Comparison of ENCODE assay signal across 23 cellular contexts in the genomic region with DNA sequence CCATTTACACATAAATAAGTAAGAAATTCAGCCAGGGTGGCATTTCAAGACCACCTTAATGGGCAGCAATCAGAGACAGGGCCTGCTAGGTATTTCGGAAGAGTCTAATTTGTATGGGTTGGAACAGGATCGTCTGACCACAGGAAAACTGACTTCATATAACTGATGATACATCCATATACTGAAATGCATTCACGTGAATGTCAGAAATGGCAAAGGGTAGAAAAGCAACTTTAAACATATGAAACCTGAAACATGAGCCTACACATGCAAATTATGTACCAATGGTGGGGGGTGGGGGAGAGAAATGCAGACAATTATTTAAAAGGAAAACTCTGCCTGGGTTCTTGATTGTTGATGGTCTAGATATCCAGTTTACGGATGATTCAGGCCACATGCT.
DNase-seq lines count a peak whose midpoint lies in the region; ATAC-seq, FAIRE-seq and TF ChIP-seq lines count a peak whose summit lies in the region.
"Had no signal": no experiment of that assay in that cellular context is flagged by ENCODE, and none has a peak within 500 bp of the region (broad histone marks: within the 10 kb centered on the region; RNA-seq: fewer than 3 reads in every experiment).

No MANE protein-coding gene starts in this region.

- no peaks in the 10 kb centered on the region for H3K9me3 ChIP-seq in HepG2 (ENCODE audit: low read length)
- H3K9me3 ChIP-seq in right lobe of liver: no peaks in the 10 kb centered on the region
- no peaks in the 10 kb centered on the region for H3K9me3 ChIP-seq in gastroesophageal sphincter
- H3K9me3 ChIP-seq: HAP-1, heart left ventricle, thoracic aorta had no signal

- H3K4me1 ChIP-seq in HepG2 (ENCODE audit: insufficient read depth, low read length) (no peaks in the 10 kb centered on the region), right lobe of liver (peaks cover 0 to 2% (median 0%) of the 10 kb centered on the region in 4 donors), gastroesophageal sphincter (peaks cover 14 to 92% (median 29%) of the 10 kb centered on the region in 3 donors)
- H3K4me1 ChIP-seq: HAP-1, parathyroid adenoma had no signal

- H4K20me1 ChIP-seq in HepG2 (ENCODE audit: insufficient read depth, low read length): no peaks in the 10 kb centered on the region

- H3K4me2 ChIP-seq in HepG2 (ENCODE audit: low read depth, low read length): no peak overlapping the region

- TF ChIP-seq POLR2A in HepG2 (IDR thresholded peaks at IDR 0.05; ENCODE audit: insufficient read depth in 1 of 2, low read depth in 2 of 2, low read length in 2 of 2) (no peak), right lobe of liver (IDR thresholded peaks at IDR 0.05) (no peak), gastroesophageal sphincter (IDR thresholded peaks at IDR 0.05) (no peak)

- CTCF ChIA-PET in HepG2 (lab: Yijun Ruan, JAX; ENCODE audit: low intra/inter-chr PET ratio, low total read pairs): no interaction called here
- CTCF ChIA-PET in T-cell (lab: Charles Lee): interaction anchor here in 1 of 2 donors (0.6 kb wide), 1 partner anchor 34 kb away, joined by 3 read pairs; no protein-coding TSS in a partner anchor

- FAIRE-seq in HepG2 (lab: Jason Lieb, UNC): no peak

- H2AFZ ChIP-seq in HepG2 (ENCODE audit: low read length): no peak overlapping the region
- H2AFZ ChIP-seq: parathyroid adenoma had no signal

- peak overlapping the region; percentile 37 to 46 for H3K27ac Mint-ChIP-seq in T-cell
- H3K27ac Mint-ChIP-seq in stimulated activated naive B cell treated with anti-CD40 and anti-IgM and Interleukin-4, amounts not matched to agents 10 μg/mL and 1 μg/mL and 100 μg/mL, for 72 hours: peak overlapping the region; percentile 25
- H3K27ac Mint-ChIP-seq: activated T-helper 1 cell treated with anti-CD3 and anti-CD28 coated beads, Interleukin-12 subunit alpha, Interleukin-12 subunit beta, Interleukin-2, Interleukin-4 antibody, amounts not matched to agents 30 ng/mL and 10 ng/mL and 1 ng/mL, durations not matched to agents 14 hours and 24 hours and 36 hours; dendritic cell treated with granulocyte-macrophage colony-stimulating factor and Interleukin-4, amounts not matched to agents 40 ng/mL and 50 ng/mL, for 4 days had no signal

- intact Hi-C loops in HepG2 (cut with micrococcal nuclease; ENCODE audit: unreplicated experiment) (no loop called here), right lobe of liver (cut with DNase I) (loop anchor here in 1 of 2 donors (10.0 kb wide), 1 partner anchor 63 kb away; no protein-coding TSS in a partner anchor)

- no TSS peak for BruUV-seq in HepG2 (replicated peaks; lab: Mats Ljungman, UMichigan)

- H3K4me3 ChIP-seq in HepG2 (replicated peaks in 1 of 3; ENCODE audit: insufficient read depth in 1 of 3, low read depth in 2 of 3, low read length in 3 of 3) (no peak overlapping the region), right lobe of liver (no peak overlapping the region), gastroesophageal sphincter (no peak overlapping the region)
- H3K4me3 ChIP-seq: HAP-1, heart left ventricle, SK-N-MC, thoracic aorta had no signal

- TF ChIP-seq EP300 in HepG2 (IDR thresholded peaks at IDR 0.05; ENCODE audit: low read depth in 2 of 2, low read length in 2 of 2) (no peak), HepG2 (CRISPR knock-in tag; IDR thresholded peaks at IDR 0.05; ENCODE audit: borderline replicate concordance) (no peak), gastroesophageal sphincter (IDR thresholded peaks at IDR 0.05) (no peak)

- no peak for DNase-seq in HepG2 (ENCODE audit: low spot score)
- DNase-seq in right lobe of liver: no peak
- DNase-seq in T-cell: no peak
- no peak for DNase-seq in stimulated activated naive B cell treated with anti-CD40 and anti-IgM and Interleukin-4, amounts not matched to agents 10 μg/mL and 1 μg/mL and 100 μg/mL, for 72 hours
- DNase-seq in T-helper 1 cell: no peak
- DNase-seq in iPS-NIHi11 (ENCODE audit: low spot score): no peak
- DNase-seq: activated B cell treated with CpG ODN at 0.5 μM for 24 hours, DMS53, heart left ventricle, left colon, natural killer cell, NCI-H1436 treated with DMSO at 0.1 percent for 48 hours, NCI-H524, T1000 had no signal

- in situ Hi-C loops in HepG2 (cut with HindIII; ENCODE audit: extremely low pct_ligation_motif_present, low pct_unique_long_range_greater_than_20kb): loop anchor here (10.0 kb wide), 1 partner anchor 593 kb away; no protein-coding TSS in a partner anchor

- H3K36me3 ChIP-seq in HepG2 (replicated peaks in 1 of 2; ENCODE audit: control insufficient read depth in 1 of 2, insufficient read depth in 2 of 2, low read length in 2 of 2) (peaks cover 14 to 42% of the 10 kb centered on the region in 2 experiments), right lobe of liver (peaks cover 0 to 18% (median 0%) of the 10 kb centered on the region in 4 donors), gastroesophageal sphincter (peaks cover 0 to 34% of the 10 kb centered on the region in 2 donors)
- H3K36me3 ChIP-seq: HAP-1, thoracic aorta had no signal

- TF ChIP-seq CTCF in HepG2 (CRISPR knock-in tag; IDR thresholded peaks at IDR 0.05) (no peak), right lobe of liver (IDR thresholded peaks at IDR 0.05) (no peak), gastroesophageal sphincter (IDR thresholded peaks at IDR 0.05) (no peak)

- ATAC-seq in HepG2: no peak
- ATAC-seq in right lobe of liver: no peak
- ATAC-seq in T-cell (replicated peaks in 1 of 4): no peak
- ATAC-seq in gastroesophageal sphincter: no peak
- ATAC-seq in stimulated activated naive B cell treated with anti-CD40 and anti-IgM and Interleukin-4, amounts not matched to agents 10 μg/mL and 1 μg/mL and 100 μg/mL, for 72 hours (replicated peaks): no peak
- ATAC-seq in GM18867 (IDR thresholded peaks at IDR 0.05; ENCODE audit: unreplicated experiment): no peak
- ATAC-seq: heart left ventricle, left colon, natural killer cell had no signal

- H3K9ac ChIP-seq in HepG2 (ENCODE audit: insufficient read depth, low read depth, low read length): no peak overlapping the region
- H3K9ac ChIP-seq: parathyroid adenoma had no signal

- peaks cover 27 to 66% (median 60%) of the 10 kb centered on the region in 3 donors for H3K4me1 Mint-ChIP-seq in T-cell
- H3K4me1 Mint-ChIP-seq in stimulated activated naive B cell treated with anti-CD40 and anti-IgM and Interleukin-4, amounts not matched to agents 10 μg/mL and 1 μg/mL and 100 μg/mL, for 72 hours: peaks cover 21 to 38% of the 10 kb centered on the region in 2 donors

- no peaks in the 10 kb centered on the region for H3K27me3 Mint-ChIP-seq in T-cell
- H3K27me3 Mint-ChIP-seq in stimulated activated naive B cell treated with anti-CD40 and anti-IgM and Interleukin-4, amounts not matched to agents 10 μg/mL and 1 μg/mL and 100 μg/mL, for 72 hours: no peaks in the 10 kb centered on the region
- H3K27me3 Mint-ChIP-seq: activated B cell treated with CpG ODN at 0.5 μM for 24 hours; dendritic cell treated with granulocyte-macrophage colony-stimulating factor and Interleukin-4, amounts not matched to agents 40 ng/mL and 50 ng/mL, for 4 days had no signal

- H3K79me2 ChIP-seq in HepG2 (ENCODE audit: insufficient read depth, low read length): peaks cover 13% of the 10 kb centered on the region
- H3K79me2 ChIP-seq: parathyroid adenoma had no signal

- H3K4me3 Mint-ChIP-seq in T-cell: no peak overlapping the region
- H3K4me3 Mint-ChIP-seq in stimulated activated naive B cell treated with anti-CD40 and anti-IgM and Interleukin-4, amounts not matched to agents 10 μg/mL and 1 μg/mL and 100 μg/mL, for 72 hours: no peak overlapping the region
- H3K4me3 Mint-ChIP-seq: activated B cell treated with CpG ODN at 0.5 μM for 24 hours; activated T-helper 1 cell treated with anti-CD3 and anti-CD28 coated beads, Interleukin-12 subunit alpha, Interleukin-12 subunit beta, Interleukin-2, Interleukin-4 antibody, amounts not matched to agents 30 ng/mL and 10 ng/mL and 1 ng/mL, durations not matched to agents 14 hours and 24 hours and 36 hours; dendritic cell treated with granulocyte-macrophage colony-stimulating factor and Interleukin-4, amounts not matched to agents 40 ng/mL and 50 ng/mL, for 4 days; natural killer cell had no signal

- WGBS in HepG2 (ENCODE audit: low lambda C conversion rate): 97% methylated on average over 4 of the region's 4 CpGs
- WGBS in right lobe of liver (ENCODE audit: insufficient coverage, low coverage, low lambda C conversion rate, missing lambda C conversion rate): 93% methylated on average over 4 of the region's 4 CpGs
- 74 to 76% methylated on average over 4 of the region's 4 CpGs for WGBS in gastroesophageal sphincter (ENCODE audit: low coverage in 1 of 2), 2 donors

- no peaks in the 10 kb centered on the region for H3K9me3 Mint-ChIP-seq in T-cell
- no peaks in the 10 kb centered on the region for H3K9me3 Mint-ChIP-seq in stimulated activated naive B cell treated with anti-CD40 and anti-IgM and Interleukin-4, amounts not matched to agents 10 μg/mL and 1 μg/mL and 100 μg/mL, for 72 hours
- H3K9me3 Mint-ChIP-seq: activated B cell treated with CpG ODN at 0.5 μM for 24 hours; activated T-helper 1 cell treated with anti-CD3 and anti-CD28 coated beads, Interleukin-12 subunit alpha, Interleukin-12 subunit beta, Interleukin-2, Interleukin-4 antibody, amounts not matched to agents 30 ng/mL and 10 ng/mL and 1 ng/mL, durations not matched to agents 14 hours and 24 hours and 36 hours; dendritic cell treated with granulocyte-macrophage colony-stimulating factor and Interleukin-4, amounts not matched to agents 40 ng/mL and 50 ng/mL, for 4 days; natural killer cell had no signal

- no peaks in the 10 kb centered on the region for H3K27me3 ChIP-seq in HepG2 (ENCODE audit: control insufficient read depth in 1 of 2, insufficient read depth in 2 of 2, low read length in 2 of 2)
- H3K27me3 ChIP-seq in right lobe of liver: no peaks in the 10 kb centered on the region
- H3K27me3 ChIP-seq in gastroesophageal sphincter: no peaks in the 10 kb centered on the region
- H3K27me3 ChIP-seq: heart left ventricle had no signal

- no peak overlapping the region for H3K27ac ChIP-seq in HepG2 (ENCODE audit: extremely low read length, insufficient read depth, low read length)
- H3K27ac ChIP-seq in right lobe of liver: no peak overlapping the region
- H3K27ac ChIP-seq in gastroesophageal sphincter: peak overlapping the region in 3 of 4 donors; percentile 9 to 51 (median 36)
- H3K27ac ChIP-seq: heart left ventricle, parathyroid adenoma, RWPE1, SK-N-MC, thoracic aorta had no signal

- no peak for TF ChIP-seq RAD21 in HepG2 (CRISPR knock-in tag; IDR thresholded peaks at IDR 0.05)

- POLR2A ChIA-PET in HepG2 (lab: Yijun Ruan, JAX): no interaction called here
- POLR2A ChIA-PET in T-cell (lab: Charles Lee): interaction anchor here in 1 of 2 donors (0.7 kb wide), 1 partner anchor 1390 kb away, joined by 3 read pairs; no protein-coding TSS in a partner anchor

- peaks cover 33% of the 10 kb centered on the region for H3K36me3 Mint-ChIP-seq in T-cell
- H3K36me3 Mint-ChIP-seq in stimulated activated naive B cell treated with anti-CD40 and anti-IgM and Interleukin-4, amounts not matched to agents 10 μg/mL and 1 μg/mL and 100 μg/mL, for 72 hours: peaks cover 20 to 46% of the 10 kb centered on the region in 2 donors
- H3K36me3 Mint-ChIP-seq: natural killer cell had no signal

TF ChIP-seq in HepG2, 621 proteins besides CTCF, POLR2A, EP300 and RAD21:
- TF ChIP-seq RBM22 (optimal IDR thresholded peaks at IDR 0.05; ENCODE audit: low read length) (peak; percentile 51), GTF3A (CRISPR knock-in tag; conservative IDR thresholded peaks at IDR 0.05) (no peak), ZNF331 (CRISPR knock-in tag; IDR thresholded peaks at IDR 0.05) (no peak)

Comparison
In these comparisons a context has a peak if more than half of its experiments do, and no peak if none do; other contexts are left out.
1. H3K27ac ChIP-seq: peak in gastroesophageal sphincter (3 of 4); none in HepG2 (single experiment) and right lobe of liver (0 of 3).